ENCODE assay signal across 8 cellular contexts in the genomic region with DNA sequence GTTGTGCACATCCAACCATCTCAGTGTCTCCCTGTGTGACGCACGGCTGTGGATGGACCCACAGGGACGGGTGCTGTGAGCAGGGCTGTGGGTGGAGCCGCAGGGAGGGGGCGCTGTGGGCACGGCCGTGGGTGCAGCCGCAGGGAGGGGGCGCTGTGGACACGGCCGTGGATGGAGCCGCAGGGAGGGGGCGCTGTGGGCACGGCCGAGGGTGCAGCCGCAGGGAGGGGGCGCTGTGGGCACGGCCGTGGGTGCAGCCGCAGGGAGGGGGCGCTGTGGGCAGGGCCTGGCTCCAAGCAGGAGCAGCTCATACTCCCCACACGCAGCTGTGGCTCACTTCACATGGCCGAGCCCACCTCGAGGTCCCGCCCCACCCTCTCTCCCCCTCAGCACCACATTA. TPM values are rescaled to one million over a fixed set of nuclear protein-coding genes. Genes with fewer than 3 reads are reported as not detected.
A peak's percentile ranks its signal among the peaks of the same experiment; 100 is the strongest.
DNase-seq lines count a peak whose midpoint lies in the region; ATAC-seq and TF ChIP-seq lines count a peak whose summit lies in the region.

No MANE protein-coding gene starts in this region.

- CTCF ChIA-PET in SK-N-SH (lab: Yijun Ruan, JAX) = interaction anchor here (0.6 to 7.0 kb wide), 24 partner anchors 8 to 496 kb away, joined by 3 to 101 read pairs (median 5); a partner anchor contains a TSS

- no peak overlapping the region for H3K27ac ChIP-seq in SK-N-SH (ENCODE audit: low read depth in 2 of 2, low read length in 1 of 2)
- H3K27ac ChIP-seq in lower lobe of right lung = peak overlapping the region; percentile 41
- peak overlapping the region in 2 of 4 donors; percentile 55 to 57 for H3K27ac ChIP-seq in upper lobe of left lung

- no peaks in the 10 kb centered on the region for H3K9me3 Mint-ChIP-seq in T-helper 2 cell treated with Interferon-gamma antibody and Interleukin-4, amounts not matched to agents 5 μg/mL and 100 μg/mL, for 36 hours
- H3K9me3 Mint-ChIP-seq in HFFc6 = no peaks in the 10 kb centered on the region
- H3K9me3 Mint-ChIP-seq in dendritic cell treated with granulocyte-macrophage colony-stimulating factor and Interleukin-4, amounts not matched to agents 40 ng/mL and 50 ng/mL, for 4 days = no peaks in the 10 kb centered on the region

- H3K27me3 Mint-ChIP-seq in T-helper 2 cell treated with Interferon-gamma antibody and Interleukin-4, amounts not matched to agents 5 μg/mL and 100 μg/mL, for 36 hours (ENCODE audit: low read depth) = peaks cover 15% of the 10 kb centered on the region
- peaks cover 6% of the 10 kb centered on the region for H3K27me3 Mint-ChIP-seq in HFFc6 (ENCODE audit: insufficient read depth)
- H3K27me3 Mint-ChIP-seq in dendritic cell treated with granulocyte-macrophage colony-stimulating factor and Interleukin-4, amounts not matched to agents 40 ng/mL and 50 ng/mL, for 4 days = peaks cover 9% of the 10 kb centered on the region

- peak; percentile 19; the same call in 1 of the 2 replicates for TF ChIP-seq RAD21 in SK-N-SH (IDR thresholded peaks at IDR 0.05; ENCODE audit: low read length)

- peaks cover 27% of the 10 kb centered on the region; the same call in 1 of the 2 replicates for H4K20me1 ChIP-seq in SK-N-SH (ENCODE audit: insufficient read depth)

- peaks cover 5% of the 10 kb centered on the region for H3K4me1 Mint-ChIP-seq in T-helper 2 cell treated with Interferon-gamma antibody and Interleukin-4, amounts not matched to agents 5 μg/mL and 100 μg/mL, for 36 hours (ENCODE audit: low read depth)
- H3K4me1 Mint-ChIP-seq in HFFc6 (ENCODE audit: low read depth) = peaks cover 7% of the 10 kb centered on the region; the same call in 1 of the 2 replicates
- peaks cover 25% of the 10 kb centered on the region for H3K4me1 Mint-ChIP-seq in dendritic cell treated with granulocyte-macrophage colony-stimulating factor and Interleukin-4, amounts not matched to agents 40 ng/mL and 50 ng/mL, for 4 days (ENCODE audit: low read depth)

- H3K79me2 ChIP-seq in SK-N-SH (ENCODE audit: insufficient read depth) = no peaks in the 10 kb centered on the region

- no peak overlapping the region for H3K4me3 Mint-ChIP-seq in T-helper 2 cell treated with Interferon-gamma antibody and Interleukin-4, amounts not matched to agents 5 μg/mL and 100 μg/mL, for 36 hours
- H3K4me3 Mint-ChIP-seq in HFFc6 = no peak overlapping the region
- H3K4me3 Mint-ChIP-seq in dendritic cell treated with granulocyte-macrophage colony-stimulating factor and Interleukin-4, amounts not matched to agents 40 ng/mL and 50 ng/mL, for 4 days = no peak overlapping the region

- peak; percentile 86 for TF ChIP-seq CTCF in HFFc6 (IDR thresholded peaks at IDR 0.05)
- peak; percentile 49 for TF ChIP-seq CTCF in SK-N-SH (IDR thresholded peaks at IDR 0.05)
- TF ChIP-seq CTCF in lower lobe of right lung (IDR thresholded peaks at IDR 0.05) = peak; percentile 68
- TF ChIP-seq CTCF in upper lobe of left lung (IDR thresholded peaks at IDR 0.05) = peak; percentile 28 to 93 (median 51)

- intact Hi-C loops in dendritic cell treated with granulocyte-macrophage colony-stimulating factor and Interleukin-4, amounts not matched to agents 40 ng/mL and 50 ng/mL, for 4 days (cut with micrococcal nuclease) = loop anchor here (1.0 to 5.0 kb wide), 2 partner anchors 51 to 66 kb away; a partner anchor contains a TSS
- intact Hi-C loops in lower lobe of right lung (cut with DNase I) = loop anchor here (10.0 kb wide), 1 partner anchor 49 kb away; a partner anchor contains a TSS

- H3K27me3 ChIP-seq in SK-N-SH (ENCODE audit: insufficient read depth) = no peaks in the 10 kb centered on the region
- H3K27me3 ChIP-seq in lower lobe of right lung (ENCODE audit: low read depth) = no peaks in the 10 kb centered on the region
- peaks cover 0 to 5% (median 2%) of the 10 kb centered on the region in 4 donors for H3K27me3 ChIP-seq in upper lobe of left lung

- no peaks in the 10 kb centered on the region for H3K36me3 Mint-ChIP-seq in T-helper 2 cell treated with Interferon-gamma antibody and Interleukin-4, amounts not matched to agents 5 μg/mL and 100 μg/mL, for 36 hours (ENCODE audit: low read depth)
- H3K36me3 Mint-ChIP-seq in HFFc6 (ENCODE audit: low read depth) = peaks cover 18% of the 10 kb centered on the region
- H3K36me3 Mint-ChIP-seq in dendritic cell treated with granulocyte-macrophage colony-stimulating factor and Interleukin-4, amounts not matched to agents 40 ng/mL and 50 ng/mL, for 4 days (ENCODE audit: low read depth) = peaks cover 81% of the 10 kb centered on the region

- H3F3A ChIP-seq in SK-N-SH (replicated peaks; ENCODE audit: insufficient read depth) = peaks cover 31% of the 10 kb centered on the region

- no peak overlapping the region for H2AFZ ChIP-seq in SK-N-SH (ENCODE audit: low read depth)

- H3K4me2 ChIP-seq in SK-N-SH = no peak overlapping the region

- no peak overlapping the region for H3K4me3 ChIP-seq in SK-N-SH (ENCODE audit: low read depth in 2 of 2, low read length in 1 of 2)
- no peak overlapping the region for H3K4me3 ChIP-seq in lower lobe of right lung
- no peak overlapping the region for H3K4me3 ChIP-seq in upper lobe of left lung

- ATAC-seq in lower lobe of right lung (peak; percentile 89 to 93), upper lobe of left lung (ENCODE audit: low FRiP score in 2 of 2) (peak; percentile 76 to 86)

- WGBS in SK-N-SH (ENCODE audit: low lambda C conversion rate) = 83% methylated on average over 23 of the region's 25 CpGs
- 39 to 72% methylated on average over 24 to 25 of the region's 25 CpGs for WGBS in upper lobe of left lung, 2 donors

- no peak overlapping the region for H3K9ac ChIP-seq in SK-N-SH

- no peak overlapping the region for H3K27ac Mint-ChIP-seq in T-helper 2 cell treated with Interferon-gamma antibody and Interleukin-4, amounts not matched to agents 5 μg/mL and 100 μg/mL, for 36 hours
- H3K27ac Mint-ChIP-seq in HFFc6 = no peak overlapping the region
- H3K27ac Mint-ChIP-seq in dendritic cell treated with granulocyte-macrophage colony-stimulating factor and Interleukin-4, amounts not matched to agents 40 ng/mL and 50 ng/mL, for 4 days = peak overlapping the region; percentile 1

- DNase-seq in T-helper 2 cell = peak in 4 of 5 experiments; percentile 27 to 92 (median 48)
- no peak for DNase-seq in T-helper 2 cell treated with Interferon-gamma antibody and Interleukin-4, amounts not matched to agents 5 μg/mL and 100 μg/mL, for 36 hours (ENCODE audit: low spot score)
- DNase-seq in HFFc6 = no peak
- DNase-seq in SK-N-SH = peak; percentile 79
- peak; percentile 88 for DNase-seq in lower lobe of right lung
- peak; percentile 82 to 94 for DNase-seq in upper lobe of left lung
- DNase-seq in NCI-H1092 treated with DMSO at 0.1 percent for 48 hours (lab: John Stamatoyannopoulos, UW) = no peak

- TF ChIP-seq EP300 in SK-N-SH (IDR thresholded peaks at IDR 0.05; ENCODE audit: borderline replicate concordance in 1 of 2, low read depth in 1 of 2, low read length in 1 of 2) (no peak), upper lobe of left lung (IDR thresholded peaks at IDR 0.05) (no peak)

- H3K9me3 ChIP-seq in SK-N-SH = no peaks in the 10 kb centered on the region
- no peaks in the 10 kb centered on the region for H3K9me3 ChIP-seq in lower lobe of right lung
- no peaks in the 10 kb centered on the region for H3K9me3 ChIP-seq in upper lobe of left lung

- no peak for TF ChIP-seq POLR2A in upper lobe of left lung (IDR thresholded peaks at IDR 0.05)

- H3K4me1 ChIP-seq in SK-N-SH (ENCODE audit: control insufficient read depth in 1 of 2, insufficient read depth in 2 of 2, low read depth in 1 of 2, low read length in 1 of 2) (peaks cover 4 to 11% of the 10 kb centered on the region in 2 experiments; a peak in 2 of 4 replicates), lower lobe of right lung (peaks cover 19% of the 10 kb centered on the region), upper lobe of left lung (peaks cover 14 to 41% (median 17%) of the 10 kb centered on the region in 4 donors)

- H3K36me3 ChIP-seq in SK-N-SH (replicated peaks in 1 of 2; ENCODE audit: control insufficient read depth in 1 of 2, insufficient read depth in 2 of 2, low read length in 1 of 2) (peaks cover 22 to 64% of the 10 kb centered on the region in 2 experiments), lower lobe of right lung (peaks cover 62% of the 10 kb centered on the region), upper lobe of left lung (peaks cover 25 to 66% (median 62%) of the 10 kb centered on the region in 4 donors)

- no peaks in the 10 kb centered on the region for H3K9me2 ChIP-seq in SK-N-SH

- POLR2A ChIA-PET in SK-N-SH (lab: Yijun Ruan, JAX) = no interaction called here

RNA-seq across cellular contexts. Expression of a gene that starts 6.0 kb away (rescaled TPM):
- 10 to 100 TPM in 1 of 6 experiments, 1 to 10 TPM in 5; 6.0 to 10.2 (median 7.8) TPM for total RNA-seq in HFFc6 (2021; fragmentation: NEBNext Ultra II Directional; extraction: Animal tissue kit (Norgen Biotek cat#: 25700))
- 36.0 and 38.3 TPM in 2 replicates for polyA plus RNA-seq in SK-N-SH (2012; rRNA removed)
- 9.2 and 14.0 TPM in 2 replicates for polyA plus RNA-seq in SK-N-SH (2012; cell fraction: cytosol; rRNA removed)
- 182 and 260 TPM in 2 replicates for polyA plus RNA-seq in SK-N-SH (2012; cell fraction: nucleus; rRNA removed)
- total RNA-seq in lower lobe of right lung = 13.1 TPM
- total RNA-seq in upper lobe of left lung = 10 to 100 TPM in 1 of 6 donors, 1 to 10 TPM in 5; 3.1 to 27.3 (median 8.6) TPM

RNA-seq across cellular contexts. Expression of a gene that starts 14.7 kb away (rescaled TPM):
- total RNA-seq in HFFc6 (2021; fragmentation: NEBNext Ultra II Directional; extraction: Animal tissue kit (Norgen Biotek cat#: 25700)) = 10 to 100 TPM; 31.4 to 39.5 (median 34.1) TPM
- polyA plus RNA-seq in SK-N-SH (2012; rRNA removed) = 118 TPM in 2 replicates
- polyA plus RNA-seq in SK-N-SH (2012; cell fraction: cytosol; rRNA removed) = 43.8 and 58.3 TPM in 2 replicates
- polyA plus RNA-seq in SK-N-SH (2012; cell fraction: nucleus; rRNA removed) = 480 and 590 TPM in 2 replicates
- total RNA-seq in lower lobe of right lung (11.9 TPM), upper lobe of left lung (10 to 100 TPM in 3 of 6 donors, 1 to 10 TPM in 3; 3.1 to 19.2 (median 10.1) TPM)

RNA-seq across cellular contexts. Expression of a gene that starts 25.1 kb away (rescaled TPM):
- 10 to 100 TPM; 24.2 to 30.9 (median 28.9) TPM for total RNA-seq in HFFc6 (2021; fragmentation: NEBNext Ultra II Directional; extraction: Animal tissue kit (Norgen Biotek cat#: 25700))
- polyA plus RNA-seq in SK-N-SH (2012; rRNA removed) = 51.9 and 55.1 TPM in 2 replicates
- 6.6 and 12.2 TPM in 2 replicates for polyA plus RNA-seq in SK-N-SH (2012; cell fraction: cytosol; rRNA removed)
- 513 and 740 TPM in 2 replicates for polyA plus RNA-seq in SK-N-SH (2012; cell fraction: nucleus; rRNA removed)
- 47.9 TPM for total RNA-seq in lower lobe of right lung
- 100 to 1,000 TPM in 1 of 6 donors, 10 to 100 TPM in 5; 33.0 to 202 (median 53.1) TPM for total RNA-seq in upper lobe of left lung

RNA-seq across cellular contexts. Expression of a gene that starts 31.3 kb away (rescaled TPM):
- total RNA-seq in HFFc6 (2021; fragmentation: NEBNext Ultra II Directional; extraction: Animal tissue kit (Norgen Biotek cat#: 25700)) = 100 to 1,000 TPM; 280 to 370 (median 291) TPM
- 85.8 and 108 TPM in 2 replicates for polyA plus RNA-seq in SK-N-SH (2012; rRNA removed)
- polyA plus RNA-seq in SK-N-SH (2012; cell fraction: cytosol; rRNA removed) = 38.1 and 61.2 TPM in 2 replicates
- 385 and 523 TPM in 2 replicates for polyA plus RNA-seq in SK-N-SH (2012; cell fraction: nucleus; rRNA removed)
- total RNA-seq in lower lobe of right lung (256 TPM), upper lobe of left lung (100 to 1,000 TPM; 218 to 407 (median 313) TPM)

RNA-seq across cellular contexts. Expression of a gene that starts 31.3 kb away (rescaled TPM):
- 10 to 100 TPM; 20.1 to 26.8 (median 21.7) TPM for total RNA-seq in HFFc6 (2021; fragmentation: NEBNext Ultra II Directional; extraction: Animal tissue kit (Norgen Biotek cat#: 25700))
- 40.4 and 42.8 TPM in 2 replicates for polyA plus RNA-seq in SK-N-SH (2012; rRNA removed)
- polyA plus RNA-seq in SK-N-SH (2012; cell fraction: cytosol; rRNA removed) = 4.9 and 9.1 TPM in 2 replicates
- 290 and 343 TPM in 2 replicates for polyA plus RNA-seq in SK-N-SH (2012; cell fraction: nucleus; rRNA removed)
- total RNA-seq in lower lobe of right lung = 48.5 TPM
- 100 to 1,000 TPM in 2 of 6 donors, 10 to 100 TPM in 4; 43.2 to 216 (median 52.4) TPM for total RNA-seq in upper lobe of left lung

Comparison
In these comparisons a context has a peak if more than half of its experiments do, and no peak if none do; other contexts are left out.
1. DNase-seq: peak in T-helper 2 cell (4 of 5), SK-N-SH (single experiment), lower lobe of right lung (single experiment) and upper lobe of left lung (2 of 2); none in T-helper 2 cell treated with Interferon-gamma antibody and Interleukin-4, amounts not matched to agents 5 μg/mL and 100 μg/mL, for 36 hours (single experiment), HFFc6 (single experiment) and NCI-H1092 treated with DMSO at 0.1 percent for 48 hours (single experiment).
2. Peak in every context shown above with its lines, with median percentiles within 50 percentile points of each other: CTCF ChIP-seq.